ENCODE assay signal across 22 cellular contexts in genomic region chr22:17795661-17796548, GRCh38. TPM values are rescaled to one million over a fixed set of nuclear protein-coding genes. Genes with fewer than 3 reads are reported as not detected.
A peak's percentile ranks its signal among the peaks of the same experiment; 100 is the strongest.
DNase-seq lines count a peak whose midpoint lies in the region; ATAC-seq and TF ChIP-seq lines count a peak whose summit lies in the region.
"Had no signal": no experiment of that assay in that cellular context is flagged by ENCODE, and none has a peak within 500 bp of the region (broad histone marks: within the 10 kb centered on the region; RNA-seq: fewer than 3 reads in every experiment).

No MANE protein-coding gene starts in this region.

- no peaks in the 10 kb centered on the region for H3K27me3 Mint-ChIP-seq in T-helper 17 cell
- H3K27me3 Mint-ChIP-seq: activated CD4-positive, alpha-beta memory T cell treated with anti-CD3 and anti-CD28 coated beads, Interleukin-2, amount 10 ng/mL, durations not matched to agents 7 days and 5 days; brain had no signal

- no peak for TF ChIP-seq POLR2A in spleen (IDR thresholded peaks at IDR 0.05)

- 74 to 84% (median 77%) methylated on average over 31 to 32 of the region's 32 CpGs for WGBS in spleen, 5 donors

- no peak overlapping the region for H3K4me3 ChIP-seq in spleen
- H3K4me3 ChIP-seq: coronary artery, GM23338, thyroid gland had no signal

- peak; percentile 57 for DNase-seq in NCI-H2171 treated with DMSO at 0.1 percent for 48 hours (lab: John Stamatoyannopoulos, UW)
- no peak for DNase-seq in NCI-H2171 (lab: John Stamatoyannopoulos, UW)
- no peak for DNase-seq in T-helper 17 cell
- DNase-seq in spleen, result no peak
- DNase-seq in NCI-H748 (lab: John Stamatoyannopoulos, UW; ENCODE audit: unreplicated experiment), result no peak
- no peak for DNase-seq in 8988T
- DNase-seq: activated CD4-positive, alpha-beta memory T cell treated with anti-CD3 and anti-CD28 coated beads, Interleukin-2, amount 10 ng/mL, durations not matched to agents 7 days and 5 days; activated T-cell treated with anti-CD3 and anti-CD28 coated beads, Interleukin-2, amount 50 U/mL, for 72 hours; MM.1S; NCI-H187 treated with DMSO at 0.1 percent for 48 hours; SHP77; T-helper 1 cell; thyroid gland had no signal

- H3K27ac Mint-ChIP-seq in T-helper 17 cell, result peak overlapping the region; percentile 8
- H3K27ac Mint-ChIP-seq: activated CD4-positive, alpha-beta memory T cell treated with anti-CD3 and anti-CD28 coated beads, Interleukin-2, amount 10 ng/mL, durations not matched to agents 7 days and 5 days; activated T-cell treated with anti-CD3 and anti-CD28 coated beads, Interleukin-2, amount 50 U/mL, for 72 hours; GM23338 had no signal

- H3K4me1 ChIP-seq in spleen, result peaks cover 4 to 67% (median 54%) of the 10 kb centered on the region in 6 donors
- H3K4me1 ChIP-seq: thyroid gland had no signal

- intact Hi-C loops in spleen (cut with DNase I; ENCODE audit: low total_unique reads), result loop anchor here (10.0 kb wide), 1 partner anchor 51 kb away; no protein-coding TSS in a partner anchor

- no peak for TF ChIP-seq CTCF in spleen (IDR thresholded peaks at IDR 0.05 in 8 of 11, conservative IDR thresholded peaks at IDR 0.05 in 3 of 11)

- H3K36me3 Mint-ChIP-seq in T-helper 17 cell (ENCODE audit: low read depth), result no peaks in the 10 kb centered on the region
- H3K36me3 Mint-ChIP-seq: activated naive CD4-positive, alpha-beta T cell treated with anti-CD3 and anti-CD28 coated beads, Interleukin-2, amount 50 U/mL, for 72 hours had no signal

- peaks cover 0 to 54% (median 6%) of the 10 kb centered on the region in 6 donors for H3K36me3 ChIP-seq in spleen
- H3K36me3 ChIP-seq: thyroid gland had no signal

- H3K4me3 Mint-ChIP-seq in T-helper 17 cell, result no peak overlapping the region
- H3K4me3 Mint-ChIP-seq: activated CD4-positive, alpha-beta memory T cell treated with anti-CD3 and anti-CD28 coated beads, Interleukin-2, amount 10 ng/mL, durations not matched to agents 7 days and 5 days; activated T-cell treated with anti-CD3 and anti-CD28 coated beads, Interleukin-2, amount 50 U/mL, for 72 hours; brain; GM23338; neural crest cell had no signal

- H3K27me3 ChIP-seq in spleen (replicated peaks in 1 of 7), result no peaks in the 10 kb centered on the region
- H3K27me3 ChIP-seq: thyroid gland had no signal

- peak; percentile 31 for ATAC-seq in GM18861 (IDR thresholded peaks at IDR 0.05; ENCODE audit: unreplicated experiment)
- no peak for ATAC-seq in T-helper 17 cell
- no peak for ATAC-seq in HG02678 (IDR thresholded peaks at IDR 0.05; ENCODE audit: unreplicated experiment)
- ATAC-seq: activated naive CD4-positive, alpha-beta T cell treated with anti-CD3 and anti-CD28 coated beads, Interleukin-2, amount 50 U/mL, for 72 hours; activated T-cell treated with anti-CD3 and anti-CD28 coated beads, Interleukin-2, amount 50 U/mL, for 72 hours; GM23338 had no signal

- H3K27ac ChIP-seq in spleen, result peak overlapping the region in 6 of 8 donors; percentile 10 to 75 (median 64)
- H3K27ac ChIP-seq: 22Rv1, C4-2B, coronary artery, thyroid gland had no signal

- H3K4me1 Mint-ChIP-seq in T-helper 17 cell, result peaks cover 11% of the 10 kb centered on the region
- H3K4me1 Mint-ChIP-seq: brain had no signal

- H3K9me3 ChIP-seq in T-helper 17 cell (ENCODE audit: control insufficient read depth, low read length, poor library complexity, severe bottlenecking) (no peaks in the 10 kb centered on the region), spleen (no peaks in the 10 kb centered on the region)
- H3K9me3 ChIP-seq: thyroid gland had no signal

RNA-seq across cellular contexts. Expression of gene BID, which starts 21.6 kb away (rescaled TPM):
- total RNA-seq in T-helper 17 cell (10 to 100 TPM; 18.3 to 24.2 TPM), spleen (10 to 100 TPM; 45.4 to 73.4 (median 51.5) TPM)
- 10 to 100 TPM; 37.7 to 49.2 (median 41.3) TPM for polyA plus RNA-seq in spleen
